Comparison of ENCODE assay signal across 18 cellular contexts in genomic region chr1:94215955-94216354, GRCh38. TPM values are rescaled to one million over a fixed set of nuclear protein-coding genes. Genes with fewer than 3 reads are reported as not detected.
DNase-seq lines count a peak whose midpoint lies in the region; FAIRE-seq and TF ChIP-seq lines count a peak whose summit lies in the region.
"Had no signal": no experiment of that assay in that cellular context is flagged by ENCODE, and none has a peak within 500 bp of the region (broad histone marks: within the 10 kb centered on the region; RNA-seq: fewer than 3 reads in every experiment).

No MANE protein-coding gene starts in this region.

- H2BK120ac ChIP-seq in H1 (replicated peaks; ENCODE audit: low read depth, low read length) = no peak overlapping the region

- no peak overlapping the region for H3K27ac ChIP-seq in H1 (ENCODE audit: low read depth, low read length)
- H3K27ac ChIP-seq in osteoblast (ENCODE audit: low read depth, low read length) = peak overlapping the region; percentile 13
- H3K27ac ChIP-seq: BLaER1, SJSA1 had no signal

- H4K91ac ChIP-seq in H1 (replicated peaks; ENCODE audit: insufficient read length, low read length) = no peak overlapping the region

- no peak overlapping the region for H4K8ac ChIP-seq in H1 (ENCODE audit: extremely low read depth, insufficient read depth, low read length)

- H3K36me3 ChIP-seq in H1 (ENCODE audit: control insufficient read depth in 2 of 4, insufficient read depth in 4 of 4, low read length in 3 of 4) (no peaks in the 10 kb centered on the region), osteoblast (ENCODE audit: insufficient read depth, low read length) (peaks cover 22% of the 10 kb centered on the region)

- no peaks in the 10 kb centered on the region for H4K20me1 ChIP-seq in H1 (replicated peaks in 1 of 2; ENCODE audit: control insufficient read depth in 1 of 2, insufficient read depth in 2 of 2, low read length in 2 of 2)
- peaks cover 12% of the 10 kb centered on the region for H4K20me1 ChIP-seq in osteoblast (ENCODE audit: insufficient read depth, low read length)
- H4K20me1 ChIP-seq: BLaER1 had no signal

- H4K5ac ChIP-seq in H1 (ENCODE audit: insufficient read length, low read depth, low read length) = no peak overlapping the region

- H2BK12ac ChIP-seq in H1 (ENCODE audit: low read depth, low read length) = no peak overlapping the region

- no peak overlapping the region for H3K4me3 Mint-ChIP-seq in activated naive CD4-positive, alpha-beta T cell treated with anti-CD3 and anti-CD28 coated beads for 36 hours
- H3K4me3 Mint-ChIP-seq: CD4-positive, alpha-beta memory T cell had no signal

- H3K4me1 ChIP-seq in H1 (replicated peaks in 1 of 4; ENCODE audit: control insufficient read depth in 3 of 4, insufficient read depth in 4 of 4, low read length in 3 of 4) (no peaks in the 10 kb centered on the region), osteoblast (ENCODE audit: insufficient read depth, low read length) (peaks cover 14% of the 10 kb centered on the region)
- H3K4me1 ChIP-seq: BLaER1, SJSA1 had no signal

- no peaks in the 10 kb centered on the region for H3K79me2 ChIP-seq in H1 (ENCODE audit: control insufficient read depth in 1 of 2, insufficient read depth in 2 of 2, low read length in 2 of 2)
- H3K79me2 ChIP-seq in osteoblast (ENCODE audit: insufficient read depth, low read length) = peaks cover 85% of the 10 kb centered on the region

- no peak overlapping the region for H3K56ac ChIP-seq in H1 (replicated peaks; ENCODE audit: insufficient read length, low read depth, low read length)

- H2BK20ac ChIP-seq in H1 (ENCODE audit: low read length) = no peak overlapping the region

- DNase-seq in ELR (ENCODE audit: low read depth) (peak; percentile 33), LHCN-M2 (ENCODE audit: low read depth) (peak; percentile 4), H1 (ENCODE audit: low read depth in 1 of 2, low spot score in 2 of 2) (no peak), osteoblast (ENCODE audit: insufficient read length, low spot score, missing footprints) (no peak), head of caudate nucleus (no peak), amygdala (lab: John Stamatoyannopoulos, UW) (no peak)
- no peak for DNase-seq in activated naive CD4-positive, alpha-beta T cell treated with anti-CD3 and anti-CD28 coated beads for 36 hours
- DNase-seq: CD4-positive, alpha-beta memory T cell; DMS153; GF-D8; NCI-H1694 treated with DMSO at 0.1 percent for 48 hours; NCI-H2107; NCI-H2227 treated with DMSO at 0.1 percent for 48 hours; NCI-H510A treated with DMSO at 0.1 percent for 48 hours; NCI-H82; OCI-M1 had no signal

- no peak overlapping the region for H3K23ac ChIP-seq in H1 (ENCODE audit: insufficient read length)

- H3K4me3 ChIP-seq in H1 (ENCODE audit: extremely low read depth in 1 of 4, insufficient read depth in 2 of 4, low read depth in 3 of 4, low read length in 4 of 4) (no peak overlapping the region), osteoblast (ENCODE audit: insufficient read depth, low read length) (no peak overlapping the region)
- H3K4me3 ChIP-seq: BLaER1, SJSA1 had no signal

- H2BK5ac ChIP-seq in H1 (ENCODE audit: low read depth, low read length) = no peak overlapping the region

- no peak overlapping the region for H3K14ac ChIP-seq in H1 (ENCODE audit: insufficient read length)

- H3K27me3 Mint-ChIP-seq in activated naive CD4-positive, alpha-beta T cell treated with anti-CD3 and anti-CD28 coated beads for 36 hours (ENCODE audit: low read depth) = peaks cover 4% of the 10 kb centered on the region

- H3K9ac ChIP-seq in H1 (replicated peaks in 1 of 4; ENCODE audit: extremely low read depth in 1 of 4, low read depth in 3 of 4, low read length in 3 of 4) = no peak overlapping the region
- H3K9ac ChIP-seq: BLaER1 had no signal

- no peaks in the 10 kb centered on the region for H3K79me1 ChIP-seq in H1 (ENCODE audit: low read depth, low read length)

- H3K23me2 ChIP-seq in H1 (ENCODE audit: low read depth, low read length) = no peaks in the 10 kb centered on the region

- TF ChIP-seq CTCF in H1 (IDR thresholded peaks at IDR 0.05; ENCODE audit: control extremely low read depth in 1 of 3, insufficient read depth in 1 of 3, low read depth in 1 of 3, low read length in 3 of 3) (no peak), osteoblast (IDR thresholded peaks at IDR 0.05; ENCODE audit: extremely low read depth, low read depth, low read length) (no peak)

- no peak overlapping the region for H3K27ac Mint-ChIP-seq in activated naive CD4-positive, alpha-beta T cell treated with anti-CD3 and anti-CD28 coated beads for 36 hours
- H3K27ac Mint-ChIP-seq: CD4-positive, alpha-beta memory T cell had no signal

- no peaks in the 10 kb centered on the region for H3K9me3 ChIP-seq in H1 (ENCODE audit: insufficient read depth in 2 of 2, low read depth in 1 of 2, low read length in 1 of 2)
- H3K9me3 ChIP-seq in osteoblast (ENCODE audit: low read depth, low read length) = no peaks in the 10 kb centered on the region
- H3K9me3 ChIP-seq: SJSA1 had no signal

- H3K36me3 Mint-ChIP-seq in activated naive CD4-positive, alpha-beta T cell treated with anti-CD3 and anti-CD28 coated beads for 36 hours (ENCODE audit: low read depth) = no peaks in the 10 kb centered on the region
- H3K36me3 Mint-ChIP-seq: CD4-positive, alpha-beta memory T cell had no signal

- H2AK5ac ChIP-seq in H1 (ENCODE audit: low read depth, low read length) = no peak overlapping the region

- FAIRE-seq in H1 (lab: Jason Lieb, UNC) = no peak

- CTCF ChIA-PET in H1 (lab: Charles Lee; ENCODE audit: partially characterized antibody) = no interaction called here
- CTCF ChIA-PET in activated naive CD4-positive, alpha-beta T cell treated with anti-CD3 and anti-CD28 coated beads for 36 hours (lab: Charles Lee) = no interaction called here

- H3K4me1 Mint-ChIP-seq in activated naive CD4-positive, alpha-beta T cell treated with anti-CD3 and anti-CD28 coated beads for 36 hours (ENCODE audit: low read depth) = no peaks in the 10 kb centered on the region
- H3K4me1 Mint-ChIP-seq: CD4-positive, alpha-beta memory T cell had no signal

- H3K4me2 ChIP-seq in H1 (ENCODE audit: insufficient read depth in 1 of 2, low read depth in 2 of 2, low read length in 2 of 2) (no peak overlapping the region), osteoblast (ENCODE audit: insufficient read depth, low read length) (no peak overlapping the region)
- H3K4me2 ChIP-seq: BLaER1 had no signal

- no peak for TF ChIP-seq POLR2A in H1 (IDR thresholded peaks at IDR 0.05; ENCODE audit: control extremely low read depth in 1 of 2, low read depth in 2 of 2, low read length in 2 of 2)

- no peak for TF ChIP-seq EP300 in H1 (IDR thresholded peaks at IDR 0.05; ENCODE audit: borderline replicate concordance in 1 of 2, low read depth in 2 of 2, low read length in 2 of 2)

- H3K4ac ChIP-seq in H1 (replicated peaks; ENCODE audit: insufficient read length, low read depth, low read length) = no peak overlapping the region

- no peaks in the 10 kb centered on the region for H3K9me3 Mint-ChIP-seq in activated naive CD4-positive, alpha-beta T cell treated with anti-CD3 and anti-CD28 coated beads for 36 hours

- H2AFZ ChIP-seq in H1 (ENCODE audit: low read length) (no peak overlapping the region), osteoblast (ENCODE audit: low read length) (no peak overlapping the region)

- no peak for TF ChIP-seq RAD21 in H1 (IDR thresholded peaks at IDR 0.05 in 1 of 2, conservative IDR thresholded peaks at IDR 0.05 in 1 of 2; ENCODE audit: low read depth in 2 of 2, low read length in 2 of 2)

- no peak overlapping the region for H3K18ac ChIP-seq in H1 (ENCODE audit: extremely low read depth, low read length)

- POLR2A ChIA-PET in H1 (lab: Charles Lee; ENCODE audit: partially characterized antibody) = no interaction called here

- H2BK15ac ChIP-seq in H1 (ENCODE audit: low read length) = no peak overlapping the region

- intact Hi-C loops in activated naive CD4-positive, alpha-beta T cell treated with anti-CD3 and anti-CD28 coated beads for 36 hours (cut with micrococcal nuclease) = no loop called here
- intact Hi-C loops in head of caudate nucleus (cut with DNase I) = no loop called here

- H3K27me3 ChIP-seq in H1 (replicated peaks in 1 of 4; ENCODE audit: control insufficient read depth in 3 of 4, extremely low read depth in 1 of 4, insufficient read depth in 3 of 4, low read length in 3 of 4) = no peaks in the 10 kb centered on the region
- H3K27me3 ChIP-seq in osteoblast (ENCODE audit: insufficient read depth, low read length) = no peaks in the 10 kb centered on the region
- H3K27me3 ChIP-seq: BLaER1, SJSA1 had no signal

TF ChIP-seq in H1, 55 proteins besides CTCF, POLR2A, EP300 and RAD21:
- TF ChIP-seq TAF1 (IDR thresholded peaks at IDR 0.05; ENCODE audit: low read depth, low read length) (no peak), MAFK (IDR thresholded peaks at IDR 0.05; ENCODE audit: low read depth, low read length) (peak; percentile 84)

RNA-seq across cellular contexts. Expression of gene ARHGAP29, which starts 21.4 kb away (rescaled TPM):
- total RNA-seq in LHCN-M2 (2014; rRNA removed) (17.9 and 18.1 TPM in 2 replicates), osteoblast (13.3 and 17.0 TPM in 2 replicates)
- 9.4 TPM for polyA plus RNA-seq in LHCN-M2 (2012)
- total RNA-seq in H1 (2021; fragmentation: NEBNext Ultra II Directional; extraction: Animal tissue kit (Norgen Biotek cat#: 25700)) = 2.9 and 3.2 TPM in 2 replicates
- 0.49 and 0.57 TPM in 2 replicates for polyA plus RNA-seq in H1 (2011; rRNA removed)
- 1.2 TPM for polyA plus RNA-seq in H1 (2011; cell fraction: cytosol; rRNA removed)
- 0.60 TPM for polyA plus RNA-seq in H1 (2011; cell fraction: nucleus; rRNA removed)
- polyA plus RNA-seq in H1 (2012, experiment 1 of 2) = 0.60 to 1.3 TPM (median 0.85 TPM) in 4 replicates
- 0.12 TPM for polyA plus RNA-seq in H1 (2012, experiment 2 of 2)
- polyA plus RNA-seq in H1 (2013, experiment 1 of 2) = 1.8 TPM
- polyA plus RNA-seq in H1 (2013, experiment 2 of 2) = 1.8 TPM
- polyA minus RNA-seq in H1 (2011; rRNA and poly(A)+ RNA removed) = 2.7 and 2.9 TPM in 2 replicates
- polyA minus RNA-seq in H1 (2011; cell fraction: cytosol; rRNA and poly(A)+ RNA removed) = 1.7 TPM
- polyA minus RNA-seq in H1 (2011; cell fraction: nucleus; rRNA and poly(A)+ RNA removed) = 3.5 TPM
- total RNA-seq in activated naive CD4-positive, alpha-beta T cell treated with anti-CD3 and anti-CD28 coated beads for 36 hours = under 1 TPM; 0.37 to 0.48 TPM
- total RNA-seq: CD4-positive, alpha-beta memory T cell had no signal
- polyA plus RNA-seq: CD4-positive, alpha-beta memory T cell had no signal

Comparison
In these comparisons a context has a peak if more than half of its experiments do, and no peak if none do; other contexts are left out.
1. DNase-seq: peak in ELR (single experiment) and LHCN-M2 (single experiment); none in H1 (0 of 2), osteoblast (single experiment), activated naive CD4-positive, alpha-beta T cell treated with anti-CD3 and anti-CD28 coated beads for 36 hours (single experiment), head of caudate nucleus (0 of 42) and amygdala (0 of 56).